Comparison of ENCODE assay signal across 15 cellular contexts in genomic region chr11:115656684-115657083, GRCh38.
"Had no signal": no experiment of that assay in that cellular context is flagged by ENCODE, and none has a peak within 500 bp of the region (broad histone marks: within the 10 kb centered on the region; RNA-seq: fewer than 3 reads in every experiment).

No MANE protein-coding gene starts in this region.

- H3K36me3 ChIP-seq: lower lobe of right lung, prostate gland, sigmoid colon, thoracic aorta had no signal

- H3K4me3 Mint-ChIP-seq: activated naive CD4-positive, alpha-beta T cell treated with anti-CD3 and anti-CD28 coated beads, Interleukin-2, amount 10 ng/mL, durations not matched to agents 7 days and 5 days; naive thymus-derived CD8-positive, alpha-beta T cell; stimulated activated naive CD8-positive, alpha-beta T cell treated with anti-CD3 and anti-CD28 coated beads, Interleukin-15, Interleukin-2, amounts not matched to agents 100 ng/mL and 50 ng/mL, for 24 hours had no signal

- H3K27ac ChIP-seq: lower lobe of right lung, prostate gland, sigmoid colon, thoracic aorta had no signal

- H3K4me3 ChIP-seq: lower lobe of right lung, prostate gland, sigmoid colon, thoracic aorta had no signal

- H3K27ac Mint-ChIP-seq: activated naive CD4-positive, alpha-beta T cell treated with anti-CD3 and anti-CD28 coated beads, Interleukin-2, amount 10 ng/mL, durations not matched to agents 7 days and 5 days; stimulated activated naive CD8-positive, alpha-beta T cell treated with anti-CD3 and anti-CD28 coated beads, Interleukin-15, Interleukin-2, amounts not matched to agents 100 ng/mL and 50 ng/mL, for 24 hours had no signal

- H3K9me3 ChIP-seq: lower lobe of right lung, prostate gland, sigmoid colon, thoracic aorta had no signal

- FAIRE-seq: colon, frontal cortex, kidney, urothelium cell line had no signal

- H3K9me3 Mint-ChIP-seq: activated naive CD4-positive, alpha-beta T cell treated with anti-CD3 and anti-CD28 coated beads, Interleukin-2, amount 10 ng/mL, durations not matched to agents 7 days and 5 days; stimulated activated naive CD8-positive, alpha-beta T cell treated with anti-CD3 and anti-CD28 coated beads, Interleukin-15, Interleukin-2, amounts not matched to agents 100 ng/mL and 50 ng/mL, for 24 hours had no signal

- ATAC-seq: lower lobe of right lung; naive thymus-derived CD8-positive, alpha-beta T cell had no signal

- H3K36me3 Mint-ChIP-seq: activated naive CD4-positive, alpha-beta T cell treated with anti-CD3 and anti-CD28 coated beads, Interleukin-2, amount 10 ng/mL, durations not matched to agents 7 days and 5 days had no signal

- DNase-seq: activated CD4-positive, alpha-beta T cell treated with anti-CD3 and anti-CD28 coated beads for 48 hours; activated naive CD4-positive, alpha-beta T cell treated with anti-CD3 and anti-CD28 coated beads, Interleukin-2, amount 10 ng/mL, durations not matched to agents 7 days and 5 days; kidney; lower lobe of right lung; naive thymus-derived CD8-positive, alpha-beta T cell; nucleus accumbens; sigmoid colon; stimulated activated CD4-positive, alpha-beta T cell treated with anti-CD3 and anti-CD28 coated beads, Interleukin-2, amount 100 ng/mL, for 48 hours; stimulated activated CD8-positive, alpha-beta memory T cell treated with anti-CD3 and anti-CD28 coated beads, Interleukin-4, amount 100 ng/mL, for 48 hours had no signal

- H3K4me1 Mint-ChIP-seq: activated naive CD4-positive, alpha-beta T cell treated with anti-CD3 and anti-CD28 coated beads, Interleukin-2, amount 10 ng/mL, durations not matched to agents 7 days and 5 days had no signal
